Comparison of ENCODE assay signal across 1 cellular context in the genomic region with DNA sequence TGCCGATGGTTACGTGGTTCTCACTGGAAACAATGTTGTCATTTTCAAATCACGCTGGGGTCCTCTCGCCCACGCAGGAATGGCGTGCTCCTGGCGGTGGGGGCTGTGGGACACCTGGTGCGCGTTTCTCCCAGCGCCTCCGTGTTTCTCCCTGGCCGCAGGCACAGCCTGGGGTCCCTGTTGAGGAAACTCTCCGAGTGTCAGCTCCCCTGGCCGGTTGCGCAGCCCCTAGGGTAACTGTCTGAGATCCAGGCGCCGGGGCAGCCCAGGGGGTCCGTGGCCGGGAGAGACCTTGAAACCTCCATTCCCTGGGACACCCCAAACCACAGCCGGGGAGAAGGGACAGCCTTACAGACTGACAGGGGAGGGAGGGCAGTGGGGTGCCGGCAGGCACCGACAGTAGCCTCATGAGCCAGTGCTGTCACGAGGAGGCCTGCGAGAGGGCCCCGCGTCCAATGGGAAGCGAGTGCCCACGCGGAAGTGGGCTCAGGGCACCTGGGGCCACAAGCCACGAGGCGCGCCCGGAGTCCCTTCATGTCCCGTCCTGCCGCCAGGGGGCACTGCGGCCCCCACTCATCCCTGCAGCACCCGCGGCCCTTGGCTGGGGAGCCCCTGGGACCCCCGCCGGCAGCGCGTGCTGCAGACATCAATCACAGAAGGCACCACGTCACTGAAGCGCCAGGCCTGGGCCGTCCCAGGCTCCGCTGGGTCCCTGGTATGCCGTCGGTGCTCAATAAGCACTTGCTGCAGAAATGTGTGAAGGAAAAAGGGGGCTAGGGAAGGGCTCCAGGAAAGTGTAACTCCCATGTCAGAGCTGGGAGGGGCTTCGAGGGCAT.
TF ChIP-seq lines count a peak whose summit lies in the region.

No MANE protein-coding gene starts in this region.

TF ChIP-seq in HepG2, 621 proteins besides CTCF, POLR2A, EP300 and RAD21 (continued from another document and continues in another):
- TF ChIP-seq USF2 (IDR thresholded peaks at IDR 0.05; ENCODE audit: low read depth, low read length): no peak
- no peak for TF ChIP-seq USF2 (CRISPR knock-in tag; IDR thresholded peaks at IDR 0.05; ENCODE audit: borderline replicate concordance)
- TF ChIP-seq, protein P1, sequence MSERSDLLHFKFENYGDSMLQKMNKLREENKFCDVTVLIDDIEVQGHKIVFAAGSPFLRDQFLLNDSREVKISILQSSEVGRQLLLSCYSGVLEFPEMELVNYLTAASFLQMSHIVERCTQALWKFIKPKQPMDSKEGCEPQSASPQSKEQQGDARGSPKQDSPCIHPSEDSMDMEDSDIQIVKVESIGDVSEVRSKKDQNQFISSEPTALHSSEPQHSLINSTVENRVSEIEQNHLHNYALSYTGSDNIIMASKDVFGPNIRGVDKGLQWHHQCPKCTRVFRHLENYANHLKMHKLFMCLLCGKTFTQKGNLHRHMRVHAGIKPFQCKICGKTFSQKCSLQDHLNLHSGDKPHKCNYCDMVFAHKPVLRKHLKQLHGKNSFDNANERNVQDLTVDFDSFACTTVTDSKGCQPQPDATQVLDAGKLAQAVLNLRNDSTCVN (CRISPR knock-in tag; IDR thresholded peaks at IDR 0.05; ENCODE audit: borderline replicate concordance): no peak
- TF ChIP-seq ZNF768 (CRISPR knock-in tag; IDR thresholded peaks at IDR 0.05): 0 out of 2 replicates have a peak, but pooled peaks have one; percentile 31
- TF ChIP-seq ZNF160 (CRISPR knock-in tag; IDR thresholded peaks at IDR 0.05): no peak
- TF ChIP-seq, protein P2, sequence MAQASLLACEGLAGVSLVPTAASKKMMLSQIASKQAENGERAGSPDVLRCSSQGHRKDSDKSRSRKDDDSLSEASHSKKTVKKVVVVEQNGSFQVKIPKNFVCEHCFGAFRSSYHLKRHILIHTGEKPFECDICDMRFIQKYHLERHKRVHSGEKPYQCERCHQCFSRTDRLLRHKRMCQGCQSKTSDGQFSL (CRISPR knock-in tag; IDR thresholded peaks at IDR 0.05): no peak
- TF ChIP-seq, protein P3, sequence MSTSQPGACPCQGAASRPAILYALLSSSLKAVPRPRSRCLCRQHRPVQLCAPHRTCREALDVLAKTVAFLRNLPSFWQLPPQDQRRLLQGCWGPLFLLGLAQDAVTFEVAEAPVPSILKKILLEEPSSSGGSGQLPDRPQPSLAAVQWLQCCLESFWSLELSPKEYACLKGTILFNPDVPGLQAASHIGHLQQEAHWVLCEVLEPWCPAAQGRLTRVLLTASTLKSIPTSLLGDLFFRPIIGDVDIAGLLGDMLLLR (CRISPR knock-in tag; IDR thresholded peaks at IDR 0.05): no peak
- TF ChIP-seq ZNF354B (CRISPR knock-in tag; IDR thresholded peaks at IDR 0.05): no peak
- no peak for TF ChIP-seq ZFP82 (CRISPR knock-in tag; IDR thresholded peaks at IDR 0.05; ENCODE audit: borderline replicate concordance)
- no peak for TF ChIP-seq SNRNP70 (IDR thresholded peaks at IDR 0.05; ENCODE audit: low read depth, low read length)
- no peak for TF ChIP-seq ZNF292 (CRISPR knock-in tag; IDR thresholded peaks at IDR 0.05; ENCODE audit: borderline replicate concordance, low read depth)
- no peak for TF ChIP-seq SRSF4 (IDR thresholded peaks at IDR 0.05; ENCODE audit: low read depth, low read length, poor library complexity, severe bottlenecking)
- no peak for TF ChIP-seq AKNA (CRISPR knock-in tag; IDR thresholded peaks at IDR 0.05; ENCODE audit: borderline replicate concordance)
- no peak for TF ChIP-seq BCLAF1 (IDR thresholded peaks at IDR 0.05)
- TF ChIP-seq ZMAT3 (CRISPR knock-in tag; conservative IDR thresholded peaks at IDR 0.05): no peak
- TF ChIP-seq, protein P4, sequence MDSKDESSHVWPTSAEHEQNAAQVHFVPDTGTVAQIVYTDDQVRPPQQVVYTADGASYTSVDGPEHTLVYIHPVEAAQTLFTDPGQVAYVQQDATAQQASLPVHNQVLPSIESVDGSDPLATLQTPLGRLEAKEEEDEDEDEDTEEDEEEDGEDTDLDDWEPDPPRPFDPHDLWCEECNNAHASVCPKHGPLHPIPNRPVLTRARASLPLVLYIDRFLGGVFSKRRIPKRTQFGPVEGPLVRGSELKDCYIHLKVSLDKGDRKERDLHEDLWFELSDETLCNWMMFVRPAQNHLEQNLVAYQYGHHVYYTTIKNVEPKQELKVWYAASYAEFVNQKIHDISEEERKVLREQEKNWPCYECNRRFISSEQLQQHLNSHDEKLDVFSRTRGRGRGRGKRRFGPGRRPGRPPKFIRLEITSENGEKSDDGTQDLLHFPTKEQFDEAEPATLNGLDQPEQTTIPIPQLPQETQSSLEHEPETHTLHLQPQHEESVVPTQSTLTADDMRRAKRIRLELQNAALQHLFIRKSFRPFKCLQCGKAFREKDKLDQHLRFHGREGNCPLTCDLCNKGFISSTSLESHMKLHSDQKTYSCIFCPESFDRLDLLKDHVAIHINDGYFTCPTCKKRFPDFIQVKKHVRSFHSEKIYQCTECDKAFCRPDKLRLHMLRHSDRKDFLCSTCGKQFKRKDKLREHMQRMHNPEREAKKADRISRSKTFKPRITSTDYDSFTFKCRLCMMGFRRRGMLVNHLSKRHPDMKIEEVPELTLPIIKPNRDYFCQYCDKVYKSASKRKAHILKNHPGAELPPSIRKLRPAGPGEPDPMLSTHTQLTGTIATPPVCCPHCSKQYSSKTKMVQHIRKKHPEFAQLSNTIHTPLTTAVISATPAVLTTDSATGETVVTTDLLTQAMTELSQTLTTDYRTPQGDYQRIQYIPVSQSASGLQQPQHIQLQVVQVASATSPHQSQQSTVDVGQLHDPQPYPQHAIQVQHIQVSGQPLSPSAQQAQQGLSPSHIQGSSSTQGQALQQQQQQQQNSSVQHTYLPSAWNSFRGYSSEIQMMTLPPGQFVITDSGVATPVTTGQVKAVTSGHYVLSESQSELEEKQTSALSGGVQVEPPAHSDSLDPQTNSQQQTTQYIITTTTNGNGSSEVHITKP (CRISPR knock-in tag; IDR thresholded peaks at IDR 0.05; ENCODE audit: low read depth): no peak
- no peak for TF ChIP-seq ZNF678 (CRISPR knock-in tag; IDR thresholded peaks at IDR 0.05)
- TF ChIP-seq MAFK (conservative IDR thresholded peaks at IDR 0.05 in 1 of 2, IDR thresholded peaks at IDR 0.05 in 1 of 2; ENCODE audit: low read length in 2 of 2): no peak
- TF ChIP-seq SRY (CRISPR knock-in tag; IDR thresholded peaks at IDR 0.05): 0 out of 2 replicates have a peak, but pooled peaks have one; percentile 45
- TF ChIP-seq CREB3 (CRISPR knock-in tag; IDR thresholded peaks at IDR 0.05): no peak
- TF ChIP-seq SCMH1 (CRISPR knock-in tag; IDR thresholded peaks at IDR 0.05; ENCODE audit: borderline replicate concordance): no peak
- no peak for TF ChIP-seq JUNB (CRISPR knock-in tag; IDR thresholded peaks at IDR 0.05; ENCODE audit: borderline replicate concordance)
- TF ChIP-seq TEAD2 (CRISPR knock-in tag; IDR thresholded peaks at IDR 0.05): no peak
- TF ChIP-seq EHMT2 (IDR thresholded peaks at IDR 0.05; ENCODE audit: borderline replicate concordance, low read depth, low read length): no peak
- no peak for TF ChIP-seq ZNF674 (CRISPR knock-in tag; IDR thresholded peaks at IDR 0.05; ENCODE audit: low read depth)
- no peak for TF ChIP-seq ZNF883 (CRISPR knock-in tag; IDR thresholded peaks at IDR 0.05; ENCODE audit: not compliant biosample characterization)
- TF ChIP-seq, protein P5, sequence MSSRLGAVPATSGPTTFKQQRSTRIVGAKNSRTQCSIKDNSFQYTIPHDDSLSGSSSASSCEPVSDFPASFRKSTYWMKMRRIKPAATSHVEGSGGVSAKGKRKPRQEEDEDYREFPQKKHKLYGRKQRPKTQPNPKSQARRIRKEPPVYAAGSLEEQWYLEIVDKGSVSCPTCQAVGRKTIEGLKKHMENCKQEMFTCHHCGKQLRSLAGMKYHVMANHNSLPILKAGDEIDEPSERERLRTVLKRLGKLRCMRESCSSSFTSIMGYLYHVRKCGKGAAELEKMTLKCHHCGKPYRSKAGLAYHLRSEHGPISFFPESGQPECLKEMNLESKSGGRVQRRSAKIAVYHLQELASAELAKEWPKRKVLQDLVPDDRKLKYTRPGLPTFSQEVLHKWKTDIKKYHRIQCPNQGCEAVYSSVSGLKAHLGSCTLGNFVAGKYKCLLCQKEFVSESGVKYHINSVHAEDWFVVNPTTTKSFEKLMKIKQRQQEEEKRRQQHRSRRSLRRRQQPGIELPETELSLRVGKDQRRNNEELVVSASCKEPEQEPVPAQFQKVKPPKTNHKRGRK (CRISPR knock-in tag; IDR thresholded peaks at IDR 0.05): no peak
